Comparison of ENCODE assay signal across 26 cellular contexts in genomic region chr15:41599061-41599460, GRCh38.
"Had no signal": no experiment of that assay in that cellular context is flagged by ENCODE, and none has a peak within 500 bp of the region (broad histone marks: within the 10 kb centered on the region; RNA-seq: fewer than 3 reads in every experiment).

No MANE protein-coding gene starts in this region.

- ATAC-seq: activated CD4-positive, alpha-beta T cell treated with anti-CD3 and anti-CD28 coated beads for 36 hours; Panc1; Right ventricle myocardium inferior had no signal

- H3K4me3 ChIP-seq: breast epithelium, SK-N-MC had no signal

- H3K4me3 Mint-ChIP-seq: activated CD4-positive, alpha-beta memory T cell treated with anti-CD3 and anti-CD28 coated beads, Interleukin-2, amount 10 ng/mL, durations not matched to agents 7 days and 5 days; activated CD4-positive, alpha-beta T cell treated with anti-CD3 and anti-CD28 coated beads for 36 hours; activated naive CD4-positive, alpha-beta T cell treated with anti-CD3 and anti-CD28 coated beads, Interleukin-2, amount 10 ng/mL, durations not matched to agents 7 days and 5 days; activated naive CD8-positive, alpha-beta T cell treated with anti-CD3 and anti-CD28 coated beads for 36 hours had no signal

- H3K27me3 ChIP-seq: breast epithelium had no signal

- H3K27ac Mint-ChIP-seq: activated CD4-positive, alpha-beta memory T cell treated with anti-CD3 and anti-CD28 coated beads, Interleukin-2, amount 10 ng/mL, durations not matched to agents 7 days and 5 days; activated CD4-positive, alpha-beta T cell treated with anti-CD3 and anti-CD28 coated beads for 36 hours; activated naive CD4-positive, alpha-beta T cell treated with anti-CD3 and anti-CD28 coated beads, Interleukin-2, amount 10 ng/mL, durations not matched to agents 7 days and 5 days; activated naive CD8-positive, alpha-beta T cell treated with anti-CD3 and anti-CD28 coated beads for 36 hours; activated T-helper 2 cell treated with anti-CD3 and anti-CD28 coated beads, Interferon-gamma antibody, Interleukin-2, Interleukin-4, amounts not matched to agents 10 μg/mL and 5 μg/mL and 100 μg/mL, durations not matched to agents 14 hours and 24 hours and 36 hours had no signal

- DNase-seq: activated CD4-positive, alpha-beta memory T cell treated with anti-CD3 and anti-CD28 coated beads, Interleukin-2, amount 10 ng/mL, durations not matched to agents 7 days and 5 days; activated CD4-positive, alpha-beta T cell treated with anti-CD3 and anti-CD28 coated beads for 36 hours; activated CD4-positive, alpha-beta T cell treated with anti-CD3 and anti-CD28 coated beads, Interleukin-2, amount 50 U/mL, for 1 hour; activated gamma-delta T cell treated with Interleukin-2 at 50 U/mL for 16 hours; activated naive CD4-positive, alpha-beta T cell treated with anti-CD3 and anti-CD28 coated beads, Interleukin-2, amount 10 ng/mL, durations not matched to agents 7 days and 5 days; activated naive CD8-positive, alpha-beta T cell treated with anti-CD3 and anti-CD28 coated beads for 36 hours; activated T-cell treated with anti-CD3 and anti-CD28 coated beads for 4 hours; activated T-cell treated with anti-CD3 and anti-CD28 coated beads, Interleukin-2, amount 50 U/mL, for 48 hours; aorta; MM.1S; NCI-H1105; NCI-H1436; NCI-H1694 treated with DMSO at 0.1 percent for 48 hours; NCI-H2029 treated with DMSO at 0.1 percent for 48 hours; NCI-H510A treated with DMSO at 0.1 percent for 48 hours; NCI-H69; NK-92 treated with Interleukin-12 subunit alpha and Interleukin-12 subunit beta, amount 100 ng/mL, for 24 hours; OCI-M1; RPMI8226; T-helper 1 cell had no signal

- H3K27ac ChIP-seq: breast epithelium, SK-N-MC, VCaP had no signal

- H3K9me3 Mint-ChIP-seq: activated CD4-positive, alpha-beta memory T cell treated with anti-CD3 and anti-CD28 coated beads, Interleukin-2, amount 10 ng/mL, durations not matched to agents 7 days and 5 days; activated naive CD4-positive, alpha-beta T cell treated with anti-CD3 and anti-CD28 coated beads, Interleukin-2, amount 10 ng/mL, durations not matched to agents 7 days and 5 days; activated naive CD8-positive, alpha-beta T cell treated with anti-CD3 and anti-CD28 coated beads for 36 hours; activated T-helper 2 cell treated with anti-CD3 and anti-CD28 coated beads, Interferon-gamma antibody, Interleukin-2, Interleukin-4, amounts not matched to agents 10 μg/mL and 5 μg/mL and 100 μg/mL, durations not matched to agents 14 hours and 24 hours and 36 hours had no signal

- H3K36me3 Mint-ChIP-seq: activated naive CD4-positive, alpha-beta T cell treated with anti-CD3 and anti-CD28 coated beads, Interleukin-2, amount 10 ng/mL, durations not matched to agents 7 days and 5 days; activated naive CD8-positive, alpha-beta T cell treated with anti-CD3 and anti-CD28 coated beads for 36 hours had no signal

- H3K9me3 ChIP-seq: breast epithelium had no signal

- H3K36me3 ChIP-seq: breast epithelium had no signal

- H3K4me1 ChIP-seq: breast epithelium had no signal
